8 cellular contexts compared by ENCODE assay signal in the genomic region with DNA sequence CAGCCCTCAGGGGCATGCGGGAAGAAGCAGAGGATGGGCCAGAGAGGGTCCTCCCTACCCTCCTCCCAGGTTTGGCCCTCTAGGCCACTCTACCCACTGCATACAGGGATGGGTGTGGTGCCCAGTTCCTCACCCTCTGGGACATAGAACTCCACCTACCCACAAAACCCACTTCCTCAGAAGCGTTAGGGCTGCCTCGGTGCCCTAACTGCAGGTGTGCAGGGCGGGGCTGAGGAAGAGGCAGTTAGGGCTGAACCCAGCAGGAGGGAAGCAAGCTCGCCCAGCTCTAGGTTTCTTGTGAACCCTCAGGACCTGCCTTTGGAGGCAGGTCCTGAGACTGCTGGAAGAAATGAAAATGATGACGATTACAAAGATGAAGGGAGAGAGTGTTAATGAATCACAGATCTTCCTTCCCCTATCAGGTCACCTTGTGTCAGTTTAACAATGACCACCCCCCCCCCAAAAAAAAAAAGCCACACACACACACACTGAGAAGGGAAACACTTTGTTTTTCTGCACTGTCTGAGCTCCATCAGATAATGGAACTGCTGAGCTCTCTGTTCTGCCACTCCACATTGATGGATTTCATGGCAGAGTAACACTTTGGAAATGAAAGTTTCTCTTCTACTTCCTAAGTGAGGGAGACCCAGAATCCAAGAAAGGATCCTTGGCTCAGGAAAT.
DNase-seq lines count a peak whose midpoint lies in the region; ATAC-seq and TF ChIP-seq lines count a peak whose summit lies in the region.

No MANE protein-coding gene starts in this region.

- intact Hi-C loops in Panc1 (cut with micrococcal nuclease; ENCODE audit: unreplicated experiment), result loop anchor here (10.0 kb wide), 1 partner anchor 59 kb away; no protein-coding TSS in a partner anchor

- no peaks in the 10 kb centered on the region for H3K27me3 Mint-ChIP-seq in stimulated activated naive B cell treated with anti-CD40 and anti-IgM and Interleukin-4, amounts not matched to agents 10 μg/mL and 1 μg/mL and 100 μg/mL, for 72 hours

- in situ Hi-C loops in Panc1 (cut with HindIII; ENCODE audit: low pct_unique_long_range_greater_than_20kb, low sequenced_read_pairs), result no loop called here

- peak overlapping the region; percentile 89 for H3K27ac Mint-ChIP-seq in stimulated activated naive B cell treated with anti-CD40 and anti-IgM and Interleukin-4, amounts not matched to agents 10 μg/mL and 1 μg/mL and 100 μg/mL, for 72 hours

- peaks cover 0 to 4% of the 10 kb centered on the region in 2 donors for H3K9me3 Mint-ChIP-seq in stimulated activated naive B cell treated with anti-CD40 and anti-IgM and Interleukin-4, amounts not matched to agents 10 μg/mL and 1 μg/mL and 100 μg/mL, for 72 hours

- no peaks in the 10 kb centered on the region for H3K9me3 ChIP-seq in Panc1 (ENCODE audit: control insufficient read depth, insufficient read depth, low read depth, low read length)

- no peak overlapping the region for H3K4me3 ChIP-seq in Panc1 (ENCODE audit: low read depth in 2 of 2, low read length in 2 of 2)

- H3K27ac ChIP-seq in Panc1 (ENCODE audit: low read length), result peak overlapping the region; percentile 69

- BruUV-seq in Panc1 (replicated peaks; lab: Mats Ljungman, UMichigan), result no TSS peak

- no peaks in the 10 kb centered on the region for H3K27me3 ChIP-seq in Panc1 (ENCODE audit: control insufficient read depth, insufficient read depth, low read length)

- peaks cover 17% of the 10 kb centered on the region for H3K4me1 ChIP-seq in Panc1 (ENCODE audit: control insufficient read depth, insufficient read depth, low read length)

- peaks cover 50 to 74% of the 10 kb centered on the region in 2 donors for H3K4me1 Mint-ChIP-seq in stimulated activated naive B cell treated with anti-CD40 and anti-IgM and Interleukin-4, amounts not matched to agents 10 μg/mL and 1 μg/mL and 100 μg/mL, for 72 hours

- H3K36me3 Mint-ChIP-seq in stimulated activated naive B cell treated with anti-CD40 and anti-IgM and Interleukin-4, amounts not matched to agents 10 μg/mL and 1 μg/mL and 100 μg/mL, for 72 hours, result peaks cover 0 to 3% of the 10 kb centered on the region in 2 donors

- CTCF ChIA-PET in Panc1 (lab: Charles Lee), result no interaction called here

- DNase-seq in Panc1 (ENCODE audit: low read depth, low spot score) (no peak), COR-L47 (lab: John Stamatoyannopoulos, UW) (no peak), NCI-H2171 (lab: John Stamatoyannopoulos, UW) (no peak), hippocampal formation (lab: John Stamatoyannopoulos, UW) (no peak)
- peak; percentile 94 for DNase-seq in central memory CD4-positive, alpha-beta T cell
- DNase-seq in stimulated activated naive B cell treated with anti-CD40 and anti-IgM and Interleukin-4, amounts not matched to agents 10 μg/mL and 1 μg/mL and 100 μg/mL, for 72 hours, result peak; percentile 73

- no peak for TF ChIP-seq CTCF in Panc1 (IDR thresholded peaks at IDR 0.05)

- peak; percentile 87 for ATAC-seq in GM18505 (IDR thresholded peaks at IDR 0.05; ENCODE audit: unreplicated experiment)
- peak; percentile 87 for ATAC-seq in HG02763 (IDR thresholded peaks at IDR 0.05; ENCODE audit: unreplicated experiment)
- no peak for ATAC-seq in Panc1
- peak; percentile 82 to 87 for ATAC-seq in stimulated activated naive B cell treated with anti-CD40 and anti-IgM and Interleukin-4, amounts not matched to agents 10 μg/mL and 1 μg/mL and 100 μg/mL, for 72 hours (replicated peaks)

- peak overlapping the region; percentile 51 to 53 for H3K4me3 Mint-ChIP-seq in stimulated activated naive B cell treated with anti-CD40 and anti-IgM and Interleukin-4, amounts not matched to agents 10 μg/mL and 1 μg/mL and 100 μg/mL, for 72 hours

- TF ChIP-seq POLR2A in GM18505 (IDR thresholded peaks at IDR 0.05; ENCODE audit: borderline replicate concordance, extremely low read depth, insufficient read depth, insufficient read length), result no peak

- no peaks in the 10 kb centered on the region for H3K36me3 ChIP-seq in Panc1 (ENCODE audit: control insufficient read depth, insufficient read depth, low read length)

- POLR2A ChIA-PET in Panc1 (lab: Charles Lee), result no interaction called here

Comparison
In these comparisons a context has a peak if more than half of its experiments do, and no peak if none do; other contexts are left out.
1. DNase-seq: peak in central memory CD4-positive, alpha-beta T cell (single experiment) and stimulated activated naive B cell treated with anti-CD40 and anti-IgM and Interleukin-4, amounts not matched to agents 10 μg/mL and 1 μg/mL and 100 μg/mL, for 72 hours (single experiment); none in Panc1 (single experiment), COR-L47 (single experiment), NCI-H2171 (single experiment) and hippocampal formation (0 of 2).